In genomic region chr22:42286205-42286604, GRCh38 we compare ENCODE assay signal across 1 cellular context.
TF ChIP-seq lines count a peak whose summit lies in the region.

No MANE protein-coding gene starts in this region.

TF ChIP-seq in H1, 55 proteins besides CTCF, POLR2A, EP300 and RAD21 (continued from another document):
- no peak for TF ChIP-seq TBP (IDR thresholded peaks at IDR 0.05; ENCODE audit: low read depth, low read length)
- no peak for TF ChIP-seq PHF8 (conservative IDR thresholded peaks at IDR 0.05; ENCODE audit: low read depth, low read length)
- TF ChIP-seq RNF2 (IDR thresholded peaks at IDR 0.05; ENCODE audit: borderline replicate concordance, low read depth, low read length, missing control alignments, poor library complexity, severe bottlenecking): no peak
- TF ChIP-seq EZH2 (IDR thresholded peaks at IDR 0.05; ENCODE audit: low read depth, low read length, severe bottlenecking): no peak
- no peak for TF ChIP-seq SIRT6 (IDR thresholded peaks at IDR 0.05; ENCODE audit: low read length)
- TF ChIP-seq RXRA (IDR thresholded peaks at IDR 0.05; ENCODE audit: insufficient read depth, low read depth, low read length): no peak
- TF ChIP-seq SIN3A (conservative IDR thresholded peaks at IDR 0.05 in 1 of 2, IDR thresholded peaks at IDR 0.05 in 1 of 2; ENCODE audit: low read depth in 1 of 2, low read length in 2 of 2): no peak
- no peak for TF ChIP-seq TAF7 (optimal IDR thresholded peaks at IDR 0.05; ENCODE audit: borderline replicate concordance, low read depth, low read length)
- no peak for TF ChIP-seq SAP30 (IDR thresholded peaks at IDR 0.05; ENCODE audit: insufficient read depth, insufficient replicate concordance, low read length)
- no peak for TF ChIP-seq GTF2F1 (IDR thresholded peaks at IDR 0.05; ENCODE audit: borderline replicate concordance, low read depth, low read length)
